8 cellular contexts compared by ENCODE assay signal in the genomic region with DNA sequence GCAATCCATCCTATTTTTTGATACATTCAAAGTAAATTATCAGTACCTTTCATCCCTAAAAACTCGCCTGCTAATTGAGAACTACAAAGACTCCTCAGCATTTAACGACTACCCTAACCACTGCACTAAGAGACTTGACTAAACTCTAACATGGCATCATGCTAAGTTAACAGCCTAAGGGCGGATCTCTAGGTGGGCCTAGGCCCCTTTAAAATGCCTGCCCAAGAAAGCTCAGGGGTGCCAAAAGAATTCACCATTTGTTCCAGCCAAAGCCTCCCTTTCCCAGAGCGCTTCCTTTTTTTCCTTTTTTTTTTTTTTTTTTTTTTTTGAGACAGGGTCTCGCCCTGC. TPM values are rescaled to one million over a fixed set of nuclear protein-coding genes. Genes with fewer than 3 reads are reported as not detected.
DNase-seq lines count a peak whose midpoint lies in the region; ATAC-seq and TF ChIP-seq lines count a peak whose summit lies in the region.

No MANE protein-coding gene starts in this region.

- peak overlapping the region; percentile 69 for H3K4me3 ChIP-seq in NT2/D1 (ENCODE audit: insufficient read length, low read depth)

- ATAC-seq in GM19395 (IDR thresholded peaks at IDR 0.05; ENCODE audit: unreplicated experiment) (peak; percentile 15), omental fat pad (ENCODE audit: low FRiP score) (peak; percentile 22), HG03378 (IDR thresholded peaks at IDR 0.05; ENCODE audit: unreplicated experiment) (no peak)

- no peaks in the 10 kb centered on the region for H3K4me1 ChIP-seq in NT2/D1 (ENCODE audit: insufficient read depth, insufficient read length)

- H3K9ac ChIP-seq in NT2/D1 (ENCODE audit: insufficient read length, low read depth), result peak overlapping the region; percentile 93

- DNase-seq in NT2/D1 (ENCODE audit: low read depth, low spot score), result no peak
- DNase-seq in epithelial cell of prostate (ENCODE audit: low read depth, low spot score), result no peak
- DNase-seq in omental fat pad (ENCODE audit: low spot score), result no peak
- DNase-seq in activated CD8-positive, alpha-beta memory T cell treated with anti-CD3 and anti-CD28 coated beads, Interleukin-2, amount 50 U/mL, for 48 hours, result no peak
- no peak for DNase-seq in activated CD4-positive, alpha-beta T cell treated with anti-CD3 and anti-CD28 coated beads, Interleukin-2, amount 50 U/mL, for 1 hour
- no peak for DNase-seq in islet precursor cell

- no peak for TF ChIP-seq CTCF in omental fat pad (IDR thresholded peaks at IDR 0.05)

- peaks cover 20% of the 10 kb centered on the region for H3K36me3 ChIP-seq in NT2/D1 (ENCODE audit: insufficient read depth, insufficient read length, low read length)

- H3K27me3 ChIP-seq in NT2/D1 (ENCODE audit: insufficient read depth, insufficient read length), result peaks cover 14% of the 10 kb centered on the region

- peak overlapping the region; percentile 19 for H3K27ac ChIP-seq in epithelial cell of prostate

- H3K9me3 ChIP-seq in NT2/D1 (ENCODE audit: insufficient read depth, low read length), result no peaks in the 10 kb centered on the region

RNA-seq across cellular contexts. Expression of a gene that starts 0.6 kb away (rescaled TPM):
- 10 to 100 TPM; 16.8 to 22.0 (median 18.7) TPM for total RNA-seq in omental fat pad

RNA-seq across cellular contexts. Expression of a gene that starts 6.1 kb away (rescaled TPM):
- under 1 TPM in 1 of 4 donors, not detected in 3; 0.94 TPM for total RNA-seq in omental fat pad

RNA-seq across cellular contexts. Expression of a gene that starts 23.3 kb away (rescaled TPM):
- total RNA-seq in omental fat pad, result 1 to 10 TPM in 3 of 4 donors, under 1 TPM in 1; 0.93 to 2.8 (median 1.9) TPM

RNA-seq across cellular contexts. Expression of a gene that starts 59.2 kb away (rescaled TPM):
- total RNA-seq in omental fat pad, result 10 to 100 TPM in 1 of 4 donors, 1 to 10 TPM in 3; 1.2 to 18.8 (median 3.6) TPM
